1 cellular context compared by ENCODE assay signal in the genomic region with DNA sequence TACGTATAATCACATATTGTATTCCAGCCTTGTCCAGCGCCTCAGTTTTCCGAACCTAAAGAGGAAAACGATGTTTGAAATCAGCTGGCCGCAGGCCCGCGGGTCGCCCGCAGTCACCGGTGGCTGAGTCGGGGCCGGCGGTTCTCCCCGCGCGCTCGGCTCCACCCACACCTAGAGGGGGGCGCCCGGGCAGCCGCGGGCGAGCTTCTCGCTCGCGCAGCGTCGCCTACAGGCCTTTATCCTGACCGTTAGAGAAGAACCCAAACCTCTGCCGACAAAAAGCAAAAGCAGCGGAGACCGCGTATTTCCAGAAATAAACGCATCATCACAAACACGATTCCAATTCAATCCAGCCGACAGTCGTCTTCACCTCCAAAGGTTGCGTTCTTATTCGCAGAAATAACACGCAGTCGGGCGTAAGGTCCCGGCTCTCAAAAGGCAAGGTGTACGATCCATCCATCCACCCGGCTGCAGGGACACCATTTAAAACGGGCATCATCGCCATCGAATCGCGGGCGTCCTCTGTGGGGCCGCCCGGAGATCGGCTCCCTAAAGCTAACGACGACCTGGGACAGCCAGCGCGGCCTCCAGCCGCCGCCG.
TF ChIP-seq lines count a peak whose summit lies in the region.

No MANE protein-coding gene starts in this region.

TF ChIP-seq in K562, 482 proteins besides CTCF, POLR2A, EP300 and RAD21 (continued from another document and continues in another):
- TF ChIP-seq, protein P1, sequence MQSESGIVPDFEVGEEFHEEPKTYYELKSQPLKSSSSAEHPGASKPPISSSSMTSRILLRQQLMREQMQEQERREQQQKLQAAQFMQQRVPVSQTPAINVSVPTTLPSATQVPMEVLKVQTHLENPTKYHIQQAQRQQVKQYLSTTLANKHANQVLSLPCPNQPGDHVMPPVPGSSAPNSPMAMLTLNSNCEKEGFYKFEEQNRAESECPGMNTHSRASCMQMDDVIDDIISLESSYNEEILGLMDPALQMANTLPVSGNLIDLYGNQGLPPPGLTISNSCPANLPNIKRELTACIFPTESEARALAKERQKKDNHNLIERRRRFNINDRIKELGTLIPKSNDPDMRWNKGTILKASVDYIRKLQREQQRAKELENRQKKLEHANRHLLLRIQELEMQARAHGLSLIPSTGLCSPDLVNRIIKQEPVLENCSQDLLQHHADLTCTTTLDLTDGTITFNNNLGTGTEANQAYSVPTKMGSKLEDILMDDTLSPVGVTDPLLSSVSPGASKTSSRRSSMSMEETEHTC (IDR thresholded peaks at IDR 0.05) = no peak
- no peak for TF ChIP-seq MAFK (IDR thresholded peaks at IDR 0.05; ENCODE audit: low read length)
- no peak for TF ChIP-seq CHAMP1 (IDR thresholded peaks at IDR 0.05)
- no peak for TF ChIP-seq NCOA4 (IDR thresholded peaks at IDR 0.05; ENCODE audit: partially characterized antibody)
- TF ChIP-seq, protein P2, sequence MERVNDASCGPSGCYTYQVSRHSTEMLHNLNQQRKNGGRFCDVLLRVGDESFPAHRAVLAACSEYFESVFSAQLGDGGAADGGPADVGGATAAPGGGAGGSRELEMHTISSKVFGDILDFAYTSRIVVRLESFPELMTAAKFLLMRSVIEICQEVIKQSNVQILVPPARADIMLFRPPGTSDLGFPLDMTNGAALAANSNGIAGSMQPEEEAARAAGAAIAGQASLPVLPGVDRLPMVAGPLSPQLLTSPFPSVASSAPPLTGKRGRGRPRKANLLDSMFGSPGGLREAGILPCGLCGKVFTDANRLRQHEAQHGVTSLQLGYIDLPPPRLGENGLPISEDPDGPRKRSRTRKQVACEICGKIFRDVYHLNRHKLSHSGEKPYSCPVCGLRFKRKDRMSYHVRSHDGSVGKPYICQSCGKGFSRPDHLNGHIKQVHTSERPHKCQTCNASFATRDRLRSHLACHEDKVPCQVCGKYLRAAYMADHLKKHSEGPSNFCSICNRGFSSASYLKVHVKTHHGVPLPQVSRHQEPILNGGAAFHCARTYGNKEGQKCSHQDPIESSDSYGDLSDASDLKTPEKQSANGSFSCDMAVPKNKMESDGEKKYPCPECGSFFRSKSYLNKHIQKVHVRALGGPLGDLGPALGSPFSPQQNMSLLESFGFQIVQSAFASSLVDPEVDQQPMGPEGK (CRISPR knock-in tag; IDR thresholded peaks at IDR 0.05; ENCODE audit: borderline replicate concordance) = no peak
- TF ChIP-seq, protein P3, sequence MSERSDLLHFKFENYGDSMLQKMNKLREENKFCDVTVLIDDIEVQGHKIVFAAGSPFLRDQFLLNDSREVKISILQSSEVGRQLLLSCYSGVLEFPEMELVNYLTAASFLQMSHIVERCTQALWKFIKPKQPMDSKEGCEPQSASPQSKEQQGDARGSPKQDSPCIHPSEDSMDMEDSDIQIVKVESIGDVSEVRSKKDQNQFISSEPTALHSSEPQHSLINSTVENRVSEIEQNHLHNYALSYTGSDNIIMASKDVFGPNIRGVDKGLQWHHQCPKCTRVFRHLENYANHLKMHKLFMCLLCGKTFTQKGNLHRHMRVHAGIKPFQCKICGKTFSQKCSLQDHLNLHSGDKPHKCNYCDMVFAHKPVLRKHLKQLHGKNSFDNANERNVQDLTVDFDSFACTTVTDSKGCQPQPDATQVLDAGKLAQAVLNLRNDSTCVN (CRISPR knock-in tag; IDR thresholded peaks at IDR 0.05) = 0 out of 2 replicates have a peak, but pooled peaks have one; percentile 36
- TF ChIP-seq, protein P4, sequence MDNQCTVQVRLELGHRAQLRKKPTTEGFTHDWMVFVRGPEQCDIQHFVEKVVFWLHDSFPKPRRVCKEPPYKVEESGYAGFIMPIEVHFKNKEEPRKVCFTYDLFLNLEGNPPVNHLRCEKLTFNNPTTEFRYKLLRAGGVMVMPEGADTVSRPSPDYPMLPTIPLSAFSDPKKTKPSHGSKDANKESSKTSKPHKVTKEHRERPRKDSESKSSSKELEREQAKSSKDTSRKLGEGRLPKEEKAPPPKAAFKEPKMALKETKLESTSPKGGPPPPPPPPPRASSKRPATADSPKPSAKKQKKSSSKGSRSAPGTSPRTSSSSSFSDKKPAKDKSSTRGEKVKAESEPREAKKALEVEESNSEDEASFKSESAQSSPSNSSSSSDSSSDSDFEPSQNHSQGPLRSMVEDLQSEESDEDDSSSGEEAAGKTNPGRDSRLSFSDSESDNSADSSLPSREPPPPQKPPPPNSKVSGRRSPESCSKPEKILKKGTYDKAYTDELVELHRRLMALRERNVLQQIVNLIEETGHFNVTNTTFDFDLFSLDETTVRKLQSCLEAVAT (IDR thresholded peaks at IDR 0.05) = 0 out of 4 replicates have a peak, but pooled peaks have one; percentile 41 to 46
- TF ChIP-seq KLF16 (IDR thresholded peaks at IDR 0.05) = 0 out of 2 replicates have a peak, but pooled peaks have one; percentile 21
- TF ChIP-seq, protein P5, sequence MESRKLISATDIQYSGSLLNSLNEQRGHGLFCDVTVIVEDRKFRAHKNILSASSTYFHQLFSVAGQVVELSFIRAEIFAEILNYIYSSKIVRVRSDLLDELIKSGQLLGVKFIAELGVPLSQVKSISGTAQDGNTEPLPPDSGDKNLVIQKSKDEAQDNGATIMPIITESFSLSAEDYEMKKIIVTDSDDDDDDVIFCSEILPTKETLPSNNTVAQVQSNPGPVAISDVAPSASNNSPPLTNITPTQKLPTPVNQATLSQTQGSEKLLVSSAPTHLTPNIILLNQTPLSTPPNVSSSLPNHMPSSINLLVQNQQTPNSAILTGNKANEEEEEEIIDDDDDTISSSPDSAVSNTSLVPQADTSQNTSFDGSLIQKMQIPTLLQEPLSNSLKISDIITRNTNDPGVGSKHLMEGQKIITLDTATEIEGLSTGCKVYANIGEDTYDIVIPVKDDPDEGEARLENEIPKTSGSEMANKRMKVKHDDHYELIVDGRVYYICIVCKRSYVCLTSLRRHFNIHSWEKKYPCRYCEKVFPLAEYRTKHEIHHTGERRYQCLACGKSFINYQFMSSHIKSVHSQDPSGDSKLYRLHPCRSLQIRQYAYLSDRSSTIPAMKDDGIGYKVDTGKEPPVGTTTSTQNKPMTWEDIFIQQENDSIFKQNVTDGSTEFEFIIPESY (CRISPR knock-in tag; IDR thresholded peaks at IDR 0.05) = no peak
- no peak for TF ChIP-seq TEAD4 (IDR thresholded peaks at IDR 0.05; ENCODE audit: low read length)
- TF ChIP-seq TEAD4 (CRISPR knock-in tag; IDR thresholded peaks at IDR 0.05; ENCODE audit: borderline replicate concordance) = no peak
- no peak; the same call in 1 of the 2 replicates for TF ChIP-seq EGR1 (conservative IDR thresholded peaks at IDR 0.05)
- TF ChIP-seq ZNF75A (CRISPR knock-in tag; IDR thresholded peaks at IDR 0.05) = no peak
- TF ChIP-seq CREB5 (CRISPR knock-in tag; IDR thresholded peaks at IDR 0.05) = no peak
- TF ChIP-seq ZSCAN29 (IDR thresholded peaks at IDR 0.05) = 0 out of 2 replicates have a peak, but pooled peaks have one; percentile 50
- no peak for TF ChIP-seq ZNF324 (CRISPR knock-in tag; IDR thresholded peaks at IDR 0.05)
- no peak for TF ChIP-seq MBD1 (CRISPR knock-in tag; IDR thresholded peaks at IDR 0.05)
- no peak for TF ChIP-seq E2F3 (CRISPR knock-in tag; IDR thresholded peaks at IDR 0.05)
- peak; percentile 66 for TF ChIP-seq ZNF589 (CRISPR knock-in tag; IDR thresholded peaks at IDR 0.05; ENCODE audit: low read depth)
- 0 out of 2 replicates have a peak, but pooled peaks have one; percentile 34 for TF ChIP-seq CTBP1 (IDR thresholded peaks at IDR 0.05; ENCODE audit: borderline replicate concordance)
- TF ChIP-seq SAFB2 (IDR thresholded peaks at IDR 0.05; ENCODE audit: borderline replicate concordance, low read depth, low read length, severe bottlenecking) = no peak
- no peak for TF ChIP-seq MCM7 (IDR thresholded peaks at IDR 0.05)
- TF ChIP-seq JUNB (CRISPR knock-in tag; conservative IDR thresholded peaks at IDR 0.05) = no peak
- TF ChIP-seq ELF4 (CRISPR knock-in tag; IDR thresholded peaks at IDR 0.05) = no peak
- TF ChIP-seq ELK1 (CRISPR knock-in tag; IDR thresholded peaks at IDR 0.05) = no peak
- peak; percentile 71 for TF ChIP-seq CCNT2 (IDR thresholded peaks at IDR 0.05; ENCODE audit: borderline replicate concordance, extremely low read depth, insufficient read length, low read depth, low read length)
- TF ChIP-seq ZC3H4 (CRISPR knock-in tag; IDR thresholded peaks at IDR 0.05; ENCODE audit: borderline replicate concordance) = 0 out of 2 replicates have a peak, but pooled peaks have one; percentile 51
- TF ChIP-seq IFI16 (CRISPR knock-in tag; IDR thresholded peaks at IDR 0.05) = no peak
- TF ChIP-seq ZZZ3 (IDR thresholded peaks at IDR 0.05) = no peak
- TF ChIP-seq MYBL2 (IDR thresholded peaks at IDR 0.05; ENCODE audit: low read depth) = peak; percentile 61; the same call in 1 of the 2 replicates
- TF ChIP-seq MYBL2 (CRISPR knock-in tag; IDR thresholded peaks at IDR 0.05; ENCODE audit: borderline replicate concordance) = no peak
- no peak for TF ChIP-seq SMARCC2 (IDR thresholded peaks at IDR 0.05; ENCODE audit: low read depth)
- no peak for TF ChIP-seq SOX6 (IDR thresholded peaks at IDR 0.05)
- no peak for TF ChIP-seq ESRRB (CRISPR knock-in tag; IDR thresholded peaks at IDR 0.05; ENCODE audit: borderline replicate concordance)
- TF ChIP-seq ZNF146 (CRISPR knock-in tag; IDR thresholded peaks at IDR 0.05; ENCODE audit: unreplicated experiment) = no peak
- no peak for TF ChIP-seq GTF3C2 (IDR thresholded peaks at IDR 0.05; ENCODE audit: borderline replicate concordance, extremely low read depth, insufficient read length)
- TF ChIP-seq ETV5 (CRISPR knock-in tag; IDR thresholded peaks at IDR 0.05; ENCODE audit: low read depth) = 0 out of 2 replicates have a peak, but pooled peaks have one; percentile 31
- no peak for TF ChIP-seq ZNF57 (CRISPR knock-in tag; IDR thresholded peaks at IDR 0.05)
